Comparison of ENCODE assay signal across 9 cellular contexts in the genomic region with DNA sequence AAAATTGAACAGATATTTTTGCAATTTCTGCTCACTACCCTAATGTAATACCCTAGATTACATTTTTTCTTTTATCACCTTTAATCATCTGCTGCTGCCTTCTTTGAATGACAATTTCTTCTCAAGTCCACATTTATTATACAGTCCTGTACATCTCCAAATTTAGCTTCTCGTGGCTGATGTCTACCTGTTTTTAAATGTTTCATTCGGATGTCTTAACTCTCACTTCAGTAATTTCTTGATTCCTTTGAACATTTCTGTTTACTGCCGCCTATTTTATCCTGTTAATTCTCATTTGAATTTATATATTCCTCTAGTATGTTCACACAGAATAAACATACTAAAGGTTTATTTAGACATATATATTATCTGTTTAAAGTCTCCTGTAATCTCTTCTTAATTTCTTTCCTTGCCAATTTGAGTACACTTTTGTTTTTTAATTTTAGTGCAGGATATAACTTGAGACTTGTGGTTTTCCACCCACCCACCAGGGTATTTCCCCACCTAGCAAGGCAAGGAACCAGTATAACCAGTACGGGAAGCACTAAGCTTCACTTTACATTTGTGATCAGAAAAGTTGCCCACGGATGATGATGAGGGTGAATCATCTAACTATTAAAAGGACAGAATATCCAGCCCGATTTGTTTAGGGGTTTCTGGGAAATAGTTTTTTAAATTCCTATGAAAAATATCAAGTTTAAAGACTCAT. TPM values are rescaled to one million over a fixed set of nuclear protein-coding genes. Genes with fewer than 3 reads are reported as not detected.
DNase-seq lines count a peak whose midpoint lies in the region; ATAC-seq lines count a peak whose summit lies in the region.
"Had no signal": no experiment of that assay in that cellular context is flagged by ENCODE, and none has a peak within 500 bp of the region (broad histone marks: within the 10 kb centered on the region; RNA-seq: fewer than 3 reads in every experiment).

No MANE protein-coding gene starts in this region.

- WGBS in aorta, 2 donors = 78 to 84% methylated on average over 6 of the region's 6 CpGs

- peak overlapping the region; percentile 80 for H3K27ac Mint-ChIP-seq in stimulated activated naive CD8-positive, alpha-beta T cell treated with anti-CD3 and anti-CD28 coated beads, Interleukin-15, Interleukin-2, amounts not matched to agents 100 ng/mL and 50 ng/mL, for 24 hours

- H3K36me3 Mint-ChIP-seq in stimulated activated naive CD8-positive, alpha-beta T cell treated with anti-CD3 and anti-CD28 coated beads, Interleukin-15, Interleukin-2, amounts not matched to agents 100 ng/mL and 50 ng/mL, for 24 hours (ENCODE audit: low read depth) = no peaks in the 10 kb centered on the region

- DNase-seq in activated T-cell treated with anti-CD3 and anti-CD28 coated beads for 1 hour (ENCODE audit: low read depth) = peak; percentile 10
- no peak for DNase-seq in activated T-cell treated with anti-CD3 and anti-CD28 coated beads, Interleukin-2, amount 50 U/mL, for 1 hour
- DNase-seq in Kasumi-1 (lab: John Stamatoyannopoulos, UW) = peak; percentile 7 to 22
- DNase-seq in central memory CD4-positive, alpha-beta T cell = peak; percentile 41
- no peak for DNase-seq in HuH-7 (ENCODE audit: low spot score)
- DNase-seq in NCI-H1105 (lab: John Stamatoyannopoulos, UW) = no peak
- DNase-seq in aorta = no peak

- no peaks in the 10 kb centered on the region for H3K9me3 ChIP-seq in aorta (ENCODE audit: control insufficient read depth, low read length)

- no peaks in the 10 kb centered on the region for H3K27me3 Mint-ChIP-seq in stimulated activated naive CD8-positive, alpha-beta T cell treated with anti-CD3 and anti-CD28 coated beads, Interleukin-15, Interleukin-2, amounts not matched to agents 100 ng/mL and 50 ng/mL, for 24 hours

- no peak overlapping the region for H3K27ac ChIP-seq in aorta (ENCODE audit: low read depth in 1 of 2, low read length in 2 of 2)

- peaks cover 27% of the 10 kb centered on the region for H3K4me1 Mint-ChIP-seq in stimulated activated naive CD8-positive, alpha-beta T cell treated with anti-CD3 and anti-CD28 coated beads, Interleukin-15, Interleukin-2, amounts not matched to agents 100 ng/mL and 50 ng/mL, for 24 hours (ENCODE audit: low read depth)

- ATAC-seq in aorta (ENCODE audit: low FRiP score) = no peak

- H3K9me3 Mint-ChIP-seq in stimulated activated naive CD8-positive, alpha-beta T cell treated with anti-CD3 and anti-CD28 coated beads, Interleukin-15, Interleukin-2, amounts not matched to agents 100 ng/mL and 50 ng/mL, for 24 hours = no peaks in the 10 kb centered on the region

- no peak overlapping the region for H3K4me3 ChIP-seq in aorta (ENCODE audit: low read length in 2 of 2)

- peak overlapping the region; percentile 73 for H3K4me3 Mint-ChIP-seq in stimulated activated naive CD8-positive, alpha-beta T cell treated with anti-CD3 and anti-CD28 coated beads, Interleukin-15, Interleukin-2, amounts not matched to agents 100 ng/mL and 50 ng/mL, for 24 hours

- no peaks in the 10 kb centered on the region for H3K36me3 ChIP-seq in aorta (ENCODE audit: control insufficient read depth in 1 of 2, insufficient read depth in 2 of 2, low read length in 1 of 2)

- no peaks in the 10 kb centered on the region for H3K4me1 ChIP-seq in aorta (ENCODE audit: control insufficient read depth in 1 of 2, insufficient read depth in 2 of 2, low read length in 2 of 2)

- intact Hi-C loops in aorta (cut with DNase I) = no loop called here

- no peaks in the 10 kb centered on the region for H3K27me3 ChIP-seq in aorta (ENCODE audit: control insufficient read depth in 1 of 2, insufficient read depth in 2 of 2, low read length in 1 of 2)

RNA-seq across cellular contexts. Expression of a gene that starts 12.7 kb away (rescaled TPM):
- total RNA-seq in aorta = not detected
- polyA plus RNA-seq in aorta = not detected
- total RNA-seq: dermis microvascular lymphatic vessel endothelial cell had no signal

RNA-seq across cellular contexts. Expression of a gene that starts 36.1 kb away (rescaled TPM):
- 10 to 100 TPM in 1 of 2 donors, 1 to 10 TPM in 1; 3.3 to 10.3 TPM for total RNA-seq in aorta
- polyA plus RNA-seq in aorta = under 1 TPM in 1 of 2 donors, not detected in 1; 0.23 TPM

Comparison
In these comparisons a context has a peak if more than half of its experiments do, and no peak if none do; other contexts are left out.
1. DNase-seq: peak in activated T-cell treated with anti-CD3 and anti-CD28 coated beads for 1 hour (single experiment), Kasumi-1 (2 of 2) and central memory CD4-positive, alpha-beta T cell (single experiment); none in activated T-cell treated with anti-CD3 and anti-CD28 coated beads, Interleukin-2, amount 50 U/mL, for 1 hour (single experiment), HuH-7 (single experiment), NCI-H1105 (single experiment) and aorta (0 of 2).